ENCODE assay signal across 19 cellular contexts in genomic region chr17:17993852-17994251, GRCh38. TPM values are rescaled to one million over a fixed set of nuclear protein-coding genes. Genes with fewer than 3 reads are reported as not detected.
"Had no signal": no experiment of that assay in that cellular context is flagged by ENCODE, and none has a peak within 500 bp of the region (broad histone marks: within the 10 kb centered on the region; RNA-seq: fewer than 3 reads in every experiment).

No MANE protein-coding gene starts in this region.

- H3K36me3 Mint-ChIP-seq: activated naive CD8-positive, alpha-beta T cell; IgD-negative memory B cell had no signal

- DNase-seq: activated B cell treated with CpG ODN at 0.5 μM for 24 hours; activated CD4-positive, alpha-beta memory T cell treated with anti-CD3 and anti-CD28 coated beads, Interleukin-2, amount 10 ng/mL, durations not matched to agents 7 days and 5 days; activated CD4-positive, alpha-beta T cell treated with anti-CD3 and anti-CD28 coated beads for 1 hour; activated gamma-delta T cell; activated T-cell treated with anti-CD3 and anti-CD28 coated beads for 4 hours; brain microvascular endothelial cell; KG1; NCI-H1092; NCI-H2029; NCI-H345; NK-92 treated with Interleukin-12 subunit alpha and Interleukin-12 subunit beta, amount 100 ng/mL, for 24 hours; T-helper 17 cell; T-helper 9 cell had no signal

- H3K27me3 Mint-ChIP-seq: activated B cell treated with CpG ODN at 0.5 μM for 24 hours; activated CD4-positive, alpha-beta memory T cell treated with anti-CD3 and anti-CD28 coated beads, Interleukin-2, amount 10 ng/mL, durations not matched to agents 7 days and 5 days; activated CD4-positive, alpha-beta T cell treated with anti-CD3 and anti-CD28 coated beads, Interleukin-2, amount 10 ng/mL, durations not matched to agents 7 days and 5 days; activated naive CD8-positive, alpha-beta T cell; activated T-helper 17 cell treated with anti-CD3 and anti-CD28 coated beads, Interleukin-2, amount 50 U/mL, for 72 hours; IgD-negative memory B cell had no signal

- H3K27me3 ChIP-seq: brain microvascular endothelial cell, cardiac muscle cell had no signal

- H3K27ac Mint-ChIP-seq: activated B cell treated with CpG ODN at 0.5 μM for 24 hours; activated CD4-positive, alpha-beta memory T cell treated with anti-CD3 and anti-CD28 coated beads, Interleukin-2, amount 10 ng/mL, durations not matched to agents 7 days and 5 days; activated CD4-positive, alpha-beta T cell treated with anti-CD3 and anti-CD28 coated beads, Interleukin-2, amount 10 ng/mL, durations not matched to agents 7 days and 5 days; activated naive CD4-positive, alpha-beta T cell treated with anti-CD3 and anti-CD28 coated beads for 36 hours; activated naive CD8-positive, alpha-beta T cell; IgD-negative memory B cell had no signal

- ATAC-seq: activated T-helper 17 cell treated with anti-CD3 and anti-CD28 coated beads, Interleukin-2, amount 50 U/mL, for 72 hours had no signal

- H3K36me3 ChIP-seq: brain microvascular endothelial cell, cardiac muscle cell had no signal

- H3K4me3 Mint-ChIP-seq: activated B cell treated with CpG ODN at 0.5 μM for 24 hours; activated CD4-positive, alpha-beta memory T cell treated with anti-CD3 and anti-CD28 coated beads, Interleukin-2, amount 10 ng/mL, durations not matched to agents 7 days and 5 days; activated CD4-positive, alpha-beta T cell treated with anti-CD3 and anti-CD28 coated beads, Interleukin-2, amount 10 ng/mL, durations not matched to agents 7 days and 5 days; activated naive CD4-positive, alpha-beta T cell treated with anti-CD3 and anti-CD28 coated beads for 36 hours; activated naive CD8-positive, alpha-beta T cell; activated T-helper 17 cell treated with anti-CD3 and anti-CD28 coated beads, Interleukin-2, amount 50 U/mL, for 72 hours; IgD-negative memory B cell; T-helper 17 cell had no signal

- H3K4me1 Mint-ChIP-seq: activated B cell treated with CpG ODN at 0.5 μM for 24 hours; activated CD4-positive, alpha-beta memory T cell treated with anti-CD3 and anti-CD28 coated beads, Interleukin-2, amount 10 ng/mL, durations not matched to agents 7 days and 5 days; activated CD4-positive, alpha-beta T cell treated with anti-CD3 and anti-CD28 coated beads, Interleukin-2, amount 10 ng/mL, durations not matched to agents 7 days and 5 days; activated T-helper 17 cell treated with anti-CD3 and anti-CD28 coated beads, Interleukin-2, amount 50 U/mL, for 72 hours had no signal

- H3K27ac ChIP-seq: brain microvascular endothelial cell, cardiac muscle cell had no signal

- H3K9me3 Mint-ChIP-seq: activated B cell treated with CpG ODN at 0.5 μM for 24 hours; activated CD4-positive, alpha-beta memory T cell treated with anti-CD3 and anti-CD28 coated beads, Interleukin-2, amount 10 ng/mL, durations not matched to agents 7 days and 5 days; activated CD4-positive, alpha-beta T cell treated with anti-CD3 and anti-CD28 coated beads, Interleukin-2, amount 10 ng/mL, durations not matched to agents 7 days and 5 days; activated naive CD4-positive, alpha-beta T cell treated with anti-CD3 and anti-CD28 coated beads for 36 hours; activated T-helper 17 cell treated with anti-CD3 and anti-CD28 coated beads, Interleukin-2, amount 50 U/mL, for 72 hours; IgD-negative memory B cell had no signal

- H3K4me3 ChIP-seq: cardiac muscle cell had no signal

RNA-seq across cellular contexts. Expression of gene DRC3, which starts 21.2 kb away (rescaled TPM):
- total RNA-seq: activated B cell treated with CpG ODN at 0.5 μM for 24 hours; activated CD4-positive, alpha-beta memory T cell treated with anti-CD3 and anti-CD28 coated beads, Interleukin-2, amount 10 ng/mL, durations not matched to agents 7 days and 5 days; T-helper 17 cell had no signal
